8 cellular contexts compared by ENCODE assay signal in genomic region chr3:43997788-43998373, GRCh38.
DNase-seq lines count a peak whose midpoint lies in the region; ATAC-seq and TF ChIP-seq lines count a peak whose summit lies in the region.

No MANE protein-coding gene starts in this region.

- DNase-seq in activated CD4-positive, alpha-beta T cell treated with anti-CD3 and anti-CD28 coated beads for 48 hours = peak; percentile 32
- DNase-seq in activated CD4-positive, alpha-beta T cell treated with anti-CD3 and anti-CD28 coated beads for 1 hour = no peak
- DNase-seq in activated CD4-positive, alpha-beta T cell treated with anti-CD3 and anti-CD28 coated beads, Interleukin-2, amount 50 U/mL, for 48 hours = peak; percentile 8 to 25
- DNase-seq in hepatocyte (ENCODE audit: low spot score) (no peak), NCI-H1930 (lab: John Stamatoyannopoulos, UW) (no peak)
- DNase-seq in stimulated activated naive CD8-positive, alpha-beta T cell treated with anti-CD3 and anti-CD28 coated beads, Interleukin-15, Interleukin-2, amounts not matched to agents 100 U/mL and 50 U/mL, for 24 hours = peak; percentile 24

- H3K9me3 ChIP-seq in hepatocyte (ENCODE audit: low read depth) = no peaks in the 10 kb centered on the region

- H3K79me2 ChIP-seq in hepatocyte = no peaks in the 10 kb centered on the region

- H2AFZ ChIP-seq in hepatocyte = peak overlapping the region; percentile 80

- no peak for ATAC-seq in stimulated activated naive CD8-positive, alpha-beta T cell treated with anti-CD3 and anti-CD28 coated beads, Interleukin-15, Interleukin-2, amounts not matched to agents 100 U/mL and 50 U/mL, for 24 hours
- ATAC-seq in GM18909 (IDR thresholded peaks at IDR 0.05; ENCODE audit: poor library complexity, unreplicated experiment) = no peak
- ATAC-seq in HG03135 (IDR thresholded peaks at IDR 0.05; ENCODE audit: unreplicated experiment) = no peak

- peak overlapping the region; percentile 8 for H3K4me3 ChIP-seq in hepatocyte

- H3K9me2 ChIP-seq in hepatocyte (replicated peaks; ENCODE audit: insufficient read depth) = no peaks in the 10 kb centered on the region

- no peak for TF ChIP-seq CTCF in hepatocyte (IDR thresholded peaks at IDR 0.05; ENCODE audit: poor library complexity)

- H3K27me3 ChIP-seq in hepatocyte = peaks cover 85% of the 10 kb centered on the region

- H3K36me3 ChIP-seq in hepatocyte (replicated peaks; ENCODE audit: insufficient read depth, low read depth) = no peaks in the 10 kb centered on the region

- H4K20me1 ChIP-seq in hepatocyte (ENCODE audit: insufficient read depth, poor library complexity, severe bottlenecking) = no peaks in the 10 kb centered on the region

- WGBS in hepatocyte (ENCODE audit: low lambda C conversion rate, missing lambda C conversion rate) = 6% methylated on average over 34 of the region's 34 CpGs

- H3K4me1 ChIP-seq in hepatocyte (ENCODE audit: insufficient read depth) = peaks cover 42% of the 10 kb centered on the region

- H3K27ac ChIP-seq in hepatocyte = no peak overlapping the region

- H3K4me2 ChIP-seq in hepatocyte = peak overlapping the region; percentile 96

Comparison
In these comparisons a context has a peak if more than half of its experiments do, and no peak if none do; other contexts are left out.
1. DNase-seq: peak in activated CD4-positive, alpha-beta T cell treated with anti-CD3 and anti-CD28 coated beads for 48 hours (single experiment), activated CD4-positive, alpha-beta T cell treated with anti-CD3 and anti-CD28 coated beads, Interleukin-2, amount 50 U/mL, for 48 hours (2 of 2) and stimulated activated naive CD8-positive, alpha-beta T cell treated with anti-CD3 and anti-CD28 coated beads, Interleukin-15, Interleukin-2, amounts not matched to agents 100 U/mL and 50 U/mL, for 24 hours (single experiment); none in activated CD4-positive, alpha-beta T cell treated with anti-CD3 and anti-CD28 coated beads for 1 hour (single experiment), hepatocyte (single experiment) and NCI-H1930 (0 of 2).